9 cellular contexts compared by ENCODE assay signal in the genomic region with DNA sequence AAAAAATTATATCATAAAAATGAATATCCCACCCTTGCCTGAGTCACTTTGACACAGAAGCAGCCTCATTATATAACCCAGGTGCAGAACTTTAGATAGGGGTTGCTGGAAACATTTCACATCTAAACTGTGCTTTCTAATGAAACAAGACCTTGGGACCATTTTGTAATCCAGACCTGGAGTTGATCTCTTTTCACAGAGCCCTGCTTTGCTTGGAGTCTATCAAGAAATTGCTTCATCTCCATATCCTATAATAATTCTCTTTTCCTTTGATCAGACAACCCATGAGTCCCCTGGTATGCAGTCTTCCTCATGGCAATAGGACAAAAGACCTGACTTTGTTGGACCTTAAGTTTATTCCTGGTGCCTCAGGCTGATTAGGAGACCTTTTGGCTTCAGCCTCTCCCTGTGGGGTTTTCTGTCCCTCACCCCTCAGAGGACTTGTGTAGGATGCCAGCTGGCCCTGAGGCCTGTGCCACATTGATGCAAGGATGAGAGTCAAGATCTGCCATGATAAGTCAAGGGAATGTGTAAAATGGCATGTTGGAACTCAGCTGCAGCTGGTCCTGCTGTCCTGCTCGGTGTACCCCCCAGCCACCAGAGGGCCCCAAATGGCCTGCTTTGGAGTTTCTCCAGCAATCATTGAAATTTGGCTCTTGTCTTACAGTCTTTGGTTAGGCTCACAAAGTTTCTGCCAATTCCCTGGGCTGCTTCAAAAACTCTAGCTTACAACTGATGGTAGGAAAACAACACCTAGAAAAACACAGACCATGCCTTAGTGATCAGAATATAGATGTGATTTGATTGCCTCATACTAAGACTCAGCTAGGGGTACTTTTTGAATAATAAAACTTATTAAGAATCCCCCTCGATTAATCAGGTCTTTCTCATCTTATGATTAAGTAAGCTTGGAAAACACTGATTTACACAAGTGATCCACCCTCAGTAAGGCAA.
A peak's percentile ranks its signal among the peaks of the same experiment; 100 is the strongest.
DNase-seq lines count a peak whose midpoint lies in the region; ATAC-seq and TF ChIP-seq lines count a peak whose summit lies in the region.
"Had no signal": no experiment of that assay in that cellular context is flagged by ENCODE, and none has a peak within 500 bp of the region (broad histone marks: within the 10 kb centered on the region; RNA-seq: fewer than 3 reads in every experiment).

No MANE protein-coding gene starts in this region.

- no peak overlapping the region for H3K18ac ChIP-seq in mesendoderm (ENCODE audit: low read length)

- no peak overlapping the region for H3K27ac ChIP-seq in CD4-positive, CD25-positive, alpha-beta regulatory T cell (ENCODE audit: insufficient read depth, low read length, poor library complexity, severe bottlenecking)
- H3K27ac ChIP-seq in mesendoderm (ENCODE audit: low read depth, low read length) = no peak overlapping the region

- H3K9ac ChIP-seq in mesendoderm (ENCODE audit: low read length) = no peak overlapping the region

- H3K36me3 Mint-ChIP-seq in CD4-positive, CD25-positive, alpha-beta regulatory T cell = peaks cover 3% of the 10 kb centered on the region
- H3K36me3 Mint-ChIP-seq in type B pancreatic cell = no peaks in the 10 kb centered on the region

- H4K5ac ChIP-seq in mesendoderm (ENCODE audit: low read length) = no peak overlapping the region

- peaks cover 36% of the 10 kb centered on the region for H3K27me3 Mint-ChIP-seq in CD4-positive, CD25-positive, alpha-beta regulatory T cell
- peaks cover 29% of the 10 kb centered on the region for H3K27me3 Mint-ChIP-seq in type B pancreatic cell

- H3K36me3 ChIP-seq in CD4-positive, CD25-positive, alpha-beta regulatory T cell (ENCODE audit: control insufficient read depth, insufficient read depth, low read length) = no peaks in the 10 kb centered on the region
- no peaks in the 10 kb centered on the region for H3K36me3 ChIP-seq in mesendoderm (ENCODE audit: control insufficient read depth, insufficient read depth, low read length)

- H3K27ac Mint-ChIP-seq in CD4-positive, CD25-positive, alpha-beta regulatory T cell = no peak overlapping the region
- H3K27ac Mint-ChIP-seq in type B pancreatic cell = no peak overlapping the region
- H3K27ac Mint-ChIP-seq: IgD-negative memory B cell had no signal

- no peak overlapping the region for H2BK5ac ChIP-seq in mesendoderm (ENCODE audit: low read length)

- H3K79me1 ChIP-seq in mesendoderm (ENCODE audit: low read length) = no peaks in the 10 kb centered on the region

- H3K4me2 ChIP-seq in mesendoderm (ENCODE audit: low read length) = no peak overlapping the region

- no peak overlapping the region for H3K4ac ChIP-seq in mesendoderm (ENCODE audit: low read depth, low read length)

- H2BK15ac ChIP-seq in mesendoderm (replicated peaks; ENCODE audit: low read depth) = no peak overlapping the region

- H3K27me3 ChIP-seq in CD4-positive, CD25-positive, alpha-beta regulatory T cell (ENCODE audit: control insufficient read depth, insufficient read depth, low read length) = peaks cover 2% of the 10 kb centered on the region
- no peaks in the 10 kb centered on the region for H3K27me3 ChIP-seq in mesendoderm (ENCODE audit: insufficient read depth, low read length, poor library complexity)

- H3K4me3 ChIP-seq in CD4-positive, CD25-positive, alpha-beta regulatory T cell (ENCODE audit: low read depth, low read length) = no peak overlapping the region
- no peak overlapping the region for H3K4me3 ChIP-seq in mesendoderm (ENCODE audit: low read length)

- H3K4me1 ChIP-seq in CD4-positive, CD25-positive, alpha-beta regulatory T cell (ENCODE audit: control insufficient read depth, insufficient read depth, low read length, poor library complexity, severe bottlenecking) = peaks cover 8% of the 10 kb centered on the region
- no peaks in the 10 kb centered on the region for H3K4me1 ChIP-seq in mesendoderm (ENCODE audit: control insufficient read depth, low read depth, low read length)

- no peak overlapping the region for H2BK120ac ChIP-seq in mesendoderm (ENCODE audit: low read depth, low read length)

- no peaks in the 10 kb centered on the region for H3K79me2 ChIP-seq in mesendoderm (ENCODE audit: control insufficient read depth, insufficient read depth, low read length)

- H3K4me3 Mint-ChIP-seq in CD4-positive, CD25-positive, alpha-beta regulatory T cell = no peak overlapping the region
- H3K4me3 Mint-ChIP-seq in type B pancreatic cell = no peak overlapping the region
- H3K4me3 Mint-ChIP-seq: IgD-negative memory B cell had no signal

- H3K4me1 Mint-ChIP-seq in CD4-positive, CD25-positive, alpha-beta regulatory T cell = peaks cover 0 to 15% (median 8%) of the 10 kb centered on the region in 4 donors
- peaks cover 25% of the 10 kb centered on the region for H3K4me1 Mint-ChIP-seq in type B pancreatic cell (ENCODE audit: unreplicated experiment)

- H4K8ac ChIP-seq in mesendoderm (ENCODE audit: low read depth, low read length) = no peak overlapping the region

- no CpG with 5 or more reads among the region's 2 CpGs for WGBS in mesendoderm (ENCODE audit: extremely low coverage, insufficient coverage, low lambda C conversion rate)

- H3K56ac ChIP-seq in mesendoderm (ENCODE audit: low read length) = no peak overlapping the region

- peaks cover 0 to 3% (median 0%) of the 10 kb centered on the region in 7 donors for H3K9me3 Mint-ChIP-seq in CD4-positive, CD25-positive, alpha-beta regulatory T cell
- no peaks in the 10 kb centered on the region for H3K9me3 Mint-ChIP-seq in type B pancreatic cell
- H3K9me3 Mint-ChIP-seq: IgD-negative memory B cell had no signal

- no peak overlapping the region for H3K23ac ChIP-seq in mesendoderm (ENCODE audit: low read length)

- peak in 2 of 3 donors; percentile 16 to 38 for DNase-seq in CD4-positive, CD25-positive, alpha-beta regulatory T cell
- peak; percentile 36 for DNase-seq in HCEC 1CT
- peak; percentile 59 for DNase-seq in SK-MEL-5 (ENCODE audit: low read depth, low spot score)
- DNase-seq in dermis microvascular lymphatic vessel endothelial cell (ENCODE audit: low read depth in 2 of 2) = peak; percentile 30 to 44
- DNase-seq in mesendoderm = peak; percentile 83
- DNase-seq in type B pancreatic cell (ENCODE audit: extremely low spot score, unreplicated experiment) = no peak
- DNase-seq in NCI-H1436 (lab: John Stamatoyannopoulos, UW) = no peak

- in situ Hi-C loops in SK-MEL-5 (cut with HindIII; ENCODE audit: low pct_unique_long_range_greater_than_20kb, low sequenced_read_pairs) = no loop called here

- peak; percentile 68 for TF ChIP-seq CTCF in type B pancreatic cell (conservative IDR thresholded peaks at IDR 0.05)

- H2AK5ac ChIP-seq in mesendoderm (ENCODE audit: low read length) = no peak overlapping the region

- no peaks in the 10 kb centered on the region for H3K9me3 ChIP-seq in CD4-positive, CD25-positive, alpha-beta regulatory T cell (ENCODE audit: control insufficient read depth in 2 of 2, low read length in 2 of 2)

- peak in 1 of 2 donors; percentile 41 for ATAC-seq in CD4-positive, CD25-positive, alpha-beta regulatory T cell (ENCODE audit: low read depth in 2 of 2)
- ATAC-seq in GM21576 (IDR thresholded peaks at IDR 0.05; ENCODE audit: unreplicated experiment) = no peak

Comparison
In these comparisons a context has a peak if more than half of its experiments do, and no peak if none do; other contexts are left out.
1. DNase-seq: peak in CD4-positive, CD25-positive, alpha-beta regulatory T cell (2 of 3), HCEC 1CT (single experiment), SK-MEL-5 (single experiment), dermis microvascular lymphatic vessel endothelial cell (2 of 2) and mesendoderm (single experiment); none in type B pancreatic cell (single experiment) and NCI-H1436 (single experiment).